Comparison of ENCODE assay signal across 23 cellular contexts in genomic region chr10:129849452-129849750, GRCh38.
"Had no signal": no experiment of that assay in that cellular context is flagged by ENCODE, and none has a peak within 500 bp of the region (broad histone marks: within the 10 kb centered on the region; RNA-seq: fewer than 3 reads in every experiment).

No MANE protein-coding gene starts in this region.

- H3K4me3 Mint-ChIP-seq: activated B cell treated with CpG ODN at 0.5 μM for 24 hours; activated CD4-positive, alpha-beta T cell treated with anti-CD3 and anti-CD28 coated beads, Interleukin-2, amount 10 ng/mL, durations not matched to agents 24 days and 14 days; activated CD8-positive, alpha-beta memory T cell treated with anti-CD3 and anti-CD28 coated beads, Interleukin-2, amount 10 ng/mL, durations not matched to agents 7 days and 5 days; activated naive CD4-positive, alpha-beta T cell treated with anti-CD3 and anti-CD28 coated beads for 36 hours; activated naive CD8-positive, alpha-beta T cell; activated T-cell treated with anti-CD3 and anti-CD28 coated beads, Interleukin-2, amount 50 U/mL, for 24 hours; central memory CD8-positive, alpha-beta T cell; T-cell had no signal

- H3K9me3 Mint-ChIP-seq: activated B cell treated with CpG ODN at 0.5 μM for 24 hours; activated CD4-positive, alpha-beta T cell treated with anti-CD3 and anti-CD28 coated beads, Interleukin-2, amount 10 ng/mL, durations not matched to agents 24 days and 14 days; activated naive CD4-positive, alpha-beta T cell treated with anti-CD3 and anti-CD28 coated beads for 36 hours; activated T-cell treated with anti-CD3 and anti-CD28 coated beads, Interleukin-2, amount 50 U/mL, for 24 hours; central memory CD8-positive, alpha-beta T cell; T-cell had no signal

- H3K27me3 Mint-ChIP-seq: activated CD8-positive, alpha-beta memory T cell treated with anti-CD3 and anti-CD28 coated beads, Interleukin-2, amount 10 ng/mL, durations not matched to agents 7 days and 5 days had no signal

- DNase-seq: activated B cell treated with CpG ODN at 0.5 μM for 24 hours; activated CD4-positive, alpha-beta T cell treated with anti-CD3 and anti-CD28 coated beads for 1 hour; activated CD4-positive, alpha-beta T cell treated with anti-CD3 and anti-CD28 coated beads, Interleukin-2, amount 10 ng/mL, durations not matched to agents 24 days and 14 days; activated CD4-positive, alpha-beta T cell treated with anti-CD3 and anti-CD28 coated beads, Interleukin-2, amount 50 U/mL, for 48 hours; activated CD8-positive, alpha-beta memory T cell treated with anti-CD3 and anti-CD28 coated beads, Interleukin-2, amount 10 ng/mL, durations not matched to agents 7 days and 5 days; activated gamma-delta T cell; activated naive CD4-positive, alpha-beta T cell treated with anti-CD3 and anti-CD28 coated beads for 36 hours; activated T-cell treated with anti-CD3 and anti-CD28 coated beads, Interleukin-2, amount 50 U/mL, for 24 hours; amygdala; Kasumi-1; NCI-H146; NCI-H187 treated with DMSO at 0.1 percent for 48 hours; NCI-H2081 treated with DMSO at 0.1 percent for 48 hours; NCI-H2171 treated with DMSO at 0.1 percent for 48 hours; NCI-H226; NCI-H526; SHP77 treated with DMSO at 0.1 percent for 48 hours; T-cell; T-helper 2 cell; T1000 had no signal

- H3K4me1 Mint-ChIP-seq: activated B cell treated with CpG ODN at 0.5 μM for 24 hours; activated CD4-positive, alpha-beta T cell treated with anti-CD3 and anti-CD28 coated beads, Interleukin-2, amount 10 ng/mL, durations not matched to agents 24 days and 14 days; activated CD8-positive, alpha-beta memory T cell treated with anti-CD3 and anti-CD28 coated beads, Interleukin-2, amount 10 ng/mL, durations not matched to agents 7 days and 5 days; central memory CD8-positive, alpha-beta T cell; T-cell had no signal

- H3K27ac Mint-ChIP-seq: activated B cell treated with CpG ODN at 0.5 μM for 24 hours; activated CD4-positive, alpha-beta T cell treated with anti-CD3 and anti-CD28 coated beads, Interleukin-2, amount 10 ng/mL, durations not matched to agents 24 days and 14 days; activated CD8-positive, alpha-beta memory T cell treated with anti-CD3 and anti-CD28 coated beads, Interleukin-2, amount 10 ng/mL, durations not matched to agents 7 days and 5 days; activated naive CD4-positive, alpha-beta T cell treated with anti-CD3 and anti-CD28 coated beads for 36 hours; activated naive CD8-positive, alpha-beta T cell; activated T-cell treated with anti-CD3 and anti-CD28 coated beads, Interleukin-2, amount 50 U/mL, for 24 hours; T-cell had no signal

- H3K36me3 Mint-ChIP-seq: activated CD8-positive, alpha-beta memory T cell treated with anti-CD3 and anti-CD28 coated beads, Interleukin-2, amount 10 ng/mL, durations not matched to agents 7 days and 5 days; activated naive CD8-positive, alpha-beta T cell; T-cell had no signal

- ATAC-seq: activated CD8-positive, alpha-beta memory T cell treated with anti-CD3 and anti-CD28 coated beads, Interleukin-2, amount 10 ng/mL, durations not matched to agents 7 days and 5 days; K562; T-cell had no signal
